ENCODE assay signal across 23 cellular contexts in genomic region chr16:553601-554296, GRCh38. TPM values are rescaled to one million over a fixed set of nuclear protein-coding genes. Genes with fewer than 3 reads are reported as not detected.
DNase-seq lines count a peak whose midpoint lies in the region; ATAC-seq, FAIRE-seq and TF ChIP-seq lines count a peak whose summit lies in the region.
"Had no signal": no experiment of that assay in that cellular context is flagged by ENCODE, and none has a peak within 500 bp of the region (broad histone marks: within the 10 kb centered on the region; RNA-seq: fewer than 3 reads in every experiment).

No MANE protein-coding gene starts in this region.

- no peak for TF ChIP-seq CTCF in K562 (IDR thresholded peaks at IDR 0.05 in 2 of 3, conservative IDR thresholded peaks at IDR 0.05 in 1 of 3; ENCODE audit: insufficient read depth in 2 of 3, low read depth in 1 of 3, low read length in 3 of 3)

- H3K27me3 ChIP-seq in ACC112 (ENCODE audit: insufficient read depth, low read length) = no peaks in the 10 kb centered on the region
- H3K27me3 ChIP-seq in Karpas-422 (ENCODE audit: low read length) = no peaks in the 10 kb centered on the region
- H3K27me3 ChIP-seq in K562 (ENCODE audit: control insufficient read depth in 2 of 2, insufficient read depth in 2 of 2, low read length in 2 of 2) = no peaks in the 10 kb centered on the region
- H3K27me3 ChIP-seq: MG63 had no signal

- H3K79me2 ChIP-seq in ACC112 (ENCODE audit: control insufficient read depth, insufficient read depth, low read length, unreplicated experiment) (peaks cover 4% of the 10 kb centered on the region), Karpas-422 (ENCODE audit: low read length) (no peaks in the 10 kb centered on the region), K562 (ENCODE audit: control insufficient read depth, insufficient read depth, low read length) (peaks cover 5% of the 10 kb centered on the region; the same call in 1 of the 3 replicates)

- no peak for TF ChIP-seq RAD21 in K562 (CRISPR knock-in tag; conservative IDR thresholded peaks at IDR 0.05 in 1 of 2, IDR thresholded peaks at IDR 0.05 in 1 of 2)

- intact Hi-C loops in K562 (cut with micrococcal nuclease) = no loop called here

- no peaks in the 10 kb centered on the region for H3K9me1 ChIP-seq in K562 (ENCODE audit: control insufficient read depth, insufficient read depth, low read length)

- DNase-seq in Karpas-422 = peak; percentile 44
- no peak for DNase-seq in K562 (ENCODE audit: extremely low read depth in 1 of 4, low spot score in 3 of 4)
- no peak for DNase-seq in SIG-M5 treated with dmso at 0.1 percent for 504 hours (lab: John Stamatoyannopoulos, UW; ENCODE audit: unreplicated experiment)
- DNase-seq in AG08396 (ENCODE audit: low spot score) = no peak
- no peak for DNase-seq in NOMO-1 treated with dmso at 0.1 percent for 144 hours (lab: John Stamatoyannopoulos, UW; ENCODE audit: unreplicated experiment)
- DNase-seq: CD8-positive, alpha-beta memory T cell; NCI-H1048; NCI-H1436; NCI-H1930; NCI-H345; NCI-H524 treated with DMSO at 0.1 percent for 48 hours; SHP77; SK-N-SH; T-helper 1 cell had no signal

- H3K4me1 ChIP-seq in ACC112 (ENCODE audit: control insufficient read depth, insufficient read depth, low read length, unreplicated experiment) (peaks cover 22% of the 10 kb centered on the region), Karpas-422 (ENCODE audit: low read length) (peaks cover 23% of the 10 kb centered on the region), K562 (replicated peaks in 1 of 2; ENCODE audit: control insufficient read depth in 2 of 2, insufficient read depth in 2 of 2, low read length in 2 of 2) (peaks cover 0 to 54% of the 10 kb centered on the region in 2 experiments; a peak in 2 of 5 replicates)

- H3K9ac ChIP-seq in Karpas-422 (ENCODE audit: low read length) (no peak overlapping the region), K562 (ENCODE audit: insufficient read depth in 1 of 2, low read depth in 2 of 2, low read length in 2 of 2) (no peak overlapping the region)
- H3K9ac ChIP-seq: BLaER1 treated with 17β-estradiol and CSF1 and Interleukin-3, amounts not matched to agents 10 nM and 100 nM; SK-N-SH had no signal

- no peak for FAIRE-seq in K562 (lab: Jason Lieb, UNC)
- FAIRE-seq: A204.1, D721Med, GM12892, GM18507, RCC 7860 had no signal

- no peak overlapping the region for H3K4me2 ChIP-seq in Karpas-422 (ENCODE audit: low read depth, low read length, poor library complexity, severe bottlenecking)
- no peak overlapping the region for H3K4me2 ChIP-seq in K562 (ENCODE audit: insufficient read depth, low read length)
- H3K4me2 ChIP-seq: SK-N-SH had no signal

- 94% methylated on average over 14 of the region's 33 CpGs for WGBS in K562 (ENCODE audit: insufficient coverage, low coverage, missing lambda C conversion rate)

- H3K36me3 ChIP-seq in ACC112 (ENCODE audit: insufficient read depth, low read length) (peaks cover 5% of the 10 kb centered on the region; the same call in 1 of the 2 replicates), Karpas-422 (ENCODE audit: insufficient read depth, low read length) (no peaks in the 10 kb centered on the region), K562 (ENCODE audit: control insufficient read depth, insufficient read depth, low read length) (peaks cover 46% of the 10 kb centered on the region; the same call in 1 of the 3 replicates)

- in situ Hi-C loops in K562 (cut with MboI) = no loop called here

- H2AFZ ChIP-seq in ACC112 (ENCODE audit: low read length, unreplicated experiment) (no peak overlapping the region), Karpas-422 (ENCODE audit: low read length) (no peak overlapping the region), K562 (ENCODE audit: low read depth, low read length) (no peak overlapping the region)

- CTCF ChIA-PET in K562 (lab: Yijun Ruan, JAX; ENCODE audit: low intra/inter-chr PET ratio) = no interaction called here

- POLR2A ChIA-PET in K562 (lab: Yijun Ruan, JAX) = interaction anchor here (1.1 kb wide), 1 partner anchor 17 kb away, joined by 4 read pairs; no protein-coding TSS in a partner anchor

- ATAC-seq in K562 = no peak
- ATAC-seq: HCT116 had no signal

- BruUV-seq in K562 (replicated peaks; lab: Mats Ljungman, UMichigan) = TSS peak; percentile 64

- H3K9me2 ChIP-seq in Karpas-422 (replicated peaks; ENCODE audit: insufficient read depth, low read length) = no peaks in the 10 kb centered on the region
- H3K9me2 ChIP-seq: SK-N-SH had no signal

- no peak for TF ChIP-seq POLR2A in K562 (conservative IDR thresholded peaks at IDR 0.05)

- H3K27ac ChIP-seq in ACC112 (ENCODE audit: low read depth, low read length) (peak overlapping the region; percentile 36), Karpas-422 (ENCODE audit: low read length) (no peak overlapping the region), K562 (ENCODE audit: extremely low read depth, low read depth, low read length) (no peak overlapping the region)

- no peak for TF ChIP-seq EP300 in K562 (IDR thresholded peaks at IDR 0.05; ENCODE audit: low read length)

- peak overlapping the region; percentile 19; the same call in 1 of the 2 replicates for H3K4me3 ChIP-seq in ACC112 (ENCODE audit: low read depth, low read length)
- no peak overlapping the region for H3K4me3 ChIP-seq in Karpas-422 (ENCODE audit: low read length)
- no peak overlapping the region for H3K4me3 ChIP-seq in K562
- H3K4me3 ChIP-seq: BLaER1 treated with 17β-estradiol and CSF1 and Interleukin-3, amounts not matched to agents 10 nM and 100 nM; MG63 had no signal

- H4K20me1 ChIP-seq in Karpas-422 (ENCODE audit: insufficient read depth, low read depth, low read length) (0 out of 2 replicates have a peak, but pooled peaks cover 6% of the 10 kb centered on the region), K562 (replicated peaks; ENCODE audit: control insufficient read depth, insufficient read depth, low read length) (no peaks in the 10 kb centered on the region)

- H3K9me3 ChIP-seq in Karpas-422 (ENCODE audit: low read length) (no peaks in the 10 kb centered on the region), K562 (replicated peaks; ENCODE audit: control insufficient read depth, insufficient read depth, low read depth, low read length) (no peaks in the 10 kb centered on the region)
- H3K9me3 ChIP-seq: BLaER1 treated with 17β-estradiol and CSF1 and Interleukin-3, amounts not matched to agents 10 nM and 100 nM; MG63; SK-N-SH had no signal

RNA-seq across cellular contexts. Expression of gene PRR35, which starts 6.4 kb away (rescaled TPM):
- not detected in 2 replicates for total RNA-seq in Karpas-422 (2014; rRNA removed; shearing (Covaris generic); ENCODE audit: low replicate concordance)
- total RNA-seq in K562 (2011; cell fraction: chromatin; rRNA removed; ENCODE audit: low replicate concordance) = 0.18 and 0.79 TPM in 2 replicates
- 0.66 and 1.3 TPM in 2 replicates for total RNA-seq in K562 (2011; cell fraction: nucleolus; rRNA removed)
- total RNA-seq in K562 (2011; cell fraction: nucleoplasm; rRNA removed) = 0.29 and 0.53 TPM in 2 replicates
- total RNA-seq in K562 (2014; rRNA removed) (0.41 and 0.45 TPM in 2 replicates), K562 (2014; rRNA removed; fragmentation: Illumina TruSeq; extraction: Trizol) (not detected in 2 replicates), K562 (2015; rRNA removed; fragmentation: Illumina TruSeq; extraction: Trizol) (0.08 TPM in 1 of 2 replicates, not detected in the other), K562 (2021) (0.18 and 0.42 TPM in 2 replicates)
- polyA plus RNA-seq in K562 (2011; rRNA removed) (0.09 and 0.17 TPM in 2 replicates), K562 (2014; fragmentation: Illumina TruSeq; extraction: Trizol) (0.07 TPM in 1 of 2 replicates, not detected in the other), K562 (2014; fragmentation: Nextera tagmentation; extraction: Ambion mirVana) (not detected), K562 (2014; rRNA removed) (0.15 and 0.24 TPM in 2 replicates)
- 0.07 and 1.2 TPM in 2 replicates for polyA plus RNA-seq in K562 (2011; cell fraction: cytosol; rRNA removed)
- 0.20 and 2.2 TPM in 2 replicates for polyA plus RNA-seq in K562 (2011; cell fraction: nucleus; rRNA removed)
- polyA plus RNA-seq in K562 (2012) = 0.09 and 0.14 TPM in 2 replicates
- polyA minus RNA-seq in K562 (2011; rRNA and poly(A)+ RNA removed) = not detected in 2 replicates
- polyA minus RNA-seq in K562 (2011; cell fraction: cytosol; rRNA and poly(A)+ RNA removed) = not detected in 2 replicates
- 0.27 TPM in 1 of 2 replicates, not detected in the other for polyA minus RNA-seq in K562 (2011; cell fraction: nucleus; rRNA and poly(A)+ RNA removed)
- total RNA-seq: CD8-positive, alpha-beta memory T cell had no signal
- polyA plus RNA-seq: CD8-positive, alpha-beta memory T cell; SK-N-SH had no signal

RNA-seq across cellular contexts. Expression of gene NHLRC4, which starts 13.1 kb away (rescaled TPM):
- total RNA-seq in Karpas-422 (2014; rRNA removed; shearing (Covaris generic); ENCODE audit: low replicate concordance) = 3.7 and 5.9 TPM in 2 replicates
- 3.1 and 8.5 TPM in 2 replicates for total RNA-seq in K562 (2011; cell fraction: chromatin; rRNA removed; ENCODE audit: low replicate concordance)
- 8.4 and 8.8 TPM in 2 replicates for total RNA-seq in K562 (2011; cell fraction: nucleolus; rRNA removed)
- total RNA-seq in K562 (2011; cell fraction: nucleoplasm; rRNA removed) = 5.0 TPM in 2 replicates
- total RNA-seq in K562 (2014; rRNA removed) = 2.6 and 3.1 TPM in 2 replicates
- 0.47 and 0.48 TPM in 2 replicates for total RNA-seq in K562 (2014; rRNA removed; fragmentation: Illumina TruSeq; extraction: Trizol)
- total RNA-seq in K562 (2015; rRNA removed; fragmentation: Illumina TruSeq; extraction: Trizol) = 1.2 and 1.3 TPM in 2 replicates
- 2.0 and 3.0 TPM in 2 replicates for total RNA-seq in K562 (2021)
- 1.3 and 1.7 TPM in 2 replicates for polyA plus RNA-seq in K562 (2011; rRNA removed)
- polyA plus RNA-seq in K562 (2011; cell fraction: cytosol; rRNA removed) = 2.0 and 4.5 TPM in 2 replicates
- 6.2 and 8.3 TPM in 2 replicates for polyA plus RNA-seq in K562 (2011; cell fraction: nucleus; rRNA removed)
- 1.7 and 7.2 TPM in 2 replicates for polyA plus RNA-seq in K562 (2012)
- polyA plus RNA-seq in K562 (2014; fragmentation: Illumina TruSeq; extraction: Trizol) = 0.24 and 1.1 TPM in 2 replicates
- polyA plus RNA-seq in K562 (2014; fragmentation: Nextera tagmentation; extraction: Ambion mirVana) = not detected
- 3.2 and 3.7 TPM in 2 replicates for polyA plus RNA-seq in K562 (2014; rRNA removed)
- polyA minus RNA-seq in K562 (2011; rRNA and poly(A)+ RNA removed) = 0.39 and 0.51 TPM in 2 replicates
- 1.3 TPM in 1 of 2 replicates, not detected in the other for polyA minus RNA-seq in K562 (2011; cell fraction: cytosol; rRNA and poly(A)+ RNA removed)
- 6.5 and 8.1 TPM in 2 replicates for polyA minus RNA-seq in K562 (2011; cell fraction: nucleus; rRNA and poly(A)+ RNA removed)

RNA-seq across cellular contexts. Expression of gene PIGQ, which starts 16.0 kb away (rescaled TPM):
- 35.7 and 64.3 TPM in 2 replicates for total RNA-seq in Karpas-422 (2014; rRNA removed; shearing (Covaris generic); ENCODE audit: low replicate concordance)
- 51.8 and 208 TPM in 2 replicates for total RNA-seq in K562 (2011; cell fraction: chromatin; rRNA removed; ENCODE audit: low replicate concordance)
- 193 and 220 TPM in 2 replicates for total RNA-seq in K562 (2011; cell fraction: nucleolus; rRNA removed)
- 84.0 and 92.9 TPM in 2 replicates for total RNA-seq in K562 (2011; cell fraction: nucleoplasm; rRNA removed)
- total RNA-seq in K562 (2014; rRNA removed) (30.7 and 36.1 TPM in 2 replicates), K562 (2014; rRNA removed; fragmentation: Illumina TruSeq; extraction: Trizol) (2.3 and 3.4 TPM in 2 replicates), K562 (2015; rRNA removed; fragmentation: Illumina TruSeq; extraction: Trizol) (14.1 and 14.3 TPM in 2 replicates), K562 (2021) (43.7 and 49.6 TPM in 2 replicates)
- polyA plus RNA-seq in K562 (2011; rRNA removed) (11.2 and 19.4 TPM in 2 replicates), K562 (2014; fragmentation: Illumina TruSeq; extraction: Trizol) (11.7 and 21.9 TPM in 2 replicates), K562 (2014; fragmentation: Nextera tagmentation; extraction: Ambion mirVana) (1 to 10 TPM in 1 of 2 experiments, under 1 TPM in 1; 0.20 to 2.5 TPM), K562 (2014; rRNA removed) (42.1 and 42.3 TPM in 2 replicates)
- polyA plus RNA-seq in K562 (2011; cell fraction: cytosol; rRNA removed) = 15.7 and 51.3 TPM in 2 replicates
- 84.7 and 175 TPM in 2 replicates for polyA plus RNA-seq in K562 (2011; cell fraction: nucleus; rRNA removed)
- 22.2 and 33.3 TPM in 2 replicates for polyA plus RNA-seq in K562 (2012)
- polyA minus RNA-seq in K562 (2011; rRNA and poly(A)+ RNA removed) = 9.6 and 17.9 TPM in 2 replicates
- 11.2 and 15.5 TPM in 2 replicates for polyA minus RNA-seq in K562 (2011; cell fraction: cytosol; rRNA and poly(A)+ RNA removed)
- 33.2 and 44.4 TPM in 2 replicates for polyA minus RNA-seq in K562 (2011; cell fraction: nucleus; rRNA and poly(A)+ RNA removed)

RNA-seq across cellular contexts. Expression of gene CAPN15, which starts 26.2 kb away (rescaled TPM):
- total RNA-seq in Karpas-422 (2014; rRNA removed; shearing (Covaris generic); ENCODE audit: low replicate concordance) = 26.7 and 51.3 TPM in 2 replicates
- total RNA-seq in K562 (2011; cell fraction: chromatin; rRNA removed; ENCODE audit: low replicate concordance) = 95.0 and 335 TPM in 2 replicates
- 221 and 227 TPM in 2 replicates for total RNA-seq in K562 (2011; cell fraction: nucleolus; rRNA removed)
- 99.2 and 108 TPM in 2 replicates for total RNA-seq in K562 (2011; cell fraction: nucleoplasm; rRNA removed)
- total RNA-seq in K562 (2014; rRNA removed) (63.2 and 81.8 TPM in 2 replicates), K562 (2014; rRNA removed; fragmentation: Illumina TruSeq; extraction: Trizol) (4.2 and 4.3 TPM in 2 replicates), K562 (2015; rRNA removed; fragmentation: Illumina TruSeq; extraction: Trizol) (26.1 and 28.1 TPM in 2 replicates), K562 (2021) (105 and 111 TPM in 2 replicates)
- polyA plus RNA-seq in K562 (2011; rRNA removed) (14.2 and 20.5 TPM in 2 replicates), K562 (2014; fragmentation: Illumina TruSeq; extraction: Trizol) (4.9 and 23.2 TPM in 2 replicates), K562 (2014; fragmentation: Nextera tagmentation; extraction: Ambion mirVana) (under 1 TPM; 0.62 to 0.77 TPM), K562 (2014; rRNA removed) (50.2 and 52.3 TPM in 2 replicates)
- polyA plus RNA-seq in K562 (2011; cell fraction: cytosol; rRNA removed) = 20.0 and 89.6 TPM in 2 replicates
- polyA plus RNA-seq in K562 (2011; cell fraction: nucleus; rRNA removed) = 120 and 194 TPM in 2 replicates
- 43.4 and 45.5 TPM in 2 replicates for polyA plus RNA-seq in K562 (2012)
- polyA minus RNA-seq in K562 (2011; rRNA and poly(A)+ RNA removed) = 5.4 and 12.8 TPM in 2 replicates
- 69.7 and 71.5 TPM in 2 replicates for polyA minus RNA-seq in K562 (2011; cell fraction: cytosol; rRNA and poly(A)+ RNA removed)
- 29.7 and 35.1 TPM in 2 replicates for polyA minus RNA-seq in K562 (2011; cell fraction: nucleus; rRNA and poly(A)+ RNA removed)

RNA-seq across cellular contexts. Expression of gene RAB40C, which starts 36.1 kb away (rescaled TPM):
- total RNA-seq in Karpas-422 (2014; rRNA removed; shearing (Covaris generic); ENCODE audit: low replicate concordance) = 5.9 and 11.3 TPM in 2 replicates
- 10.6 and 36.6 TPM in 2 replicates for total RNA-seq in K562 (2011; cell fraction: chromatin; rRNA removed; ENCODE audit: low replicate concordance)
- 24.2 and 24.8 TPM in 2 replicates for total RNA-seq in K562 (2011; cell fraction: nucleolus; rRNA removed)
- total RNA-seq in K562 (2011; cell fraction: nucleoplasm; rRNA removed) = 15.5 and 15.6 TPM in 2 replicates
- total RNA-seq in K562 (2014; rRNA removed) (22.3 and 26.0 TPM in 2 replicates), K562 (2014; rRNA removed; fragmentation: Illumina TruSeq; extraction: Trizol) (1.9 and 2.5 TPM in 2 replicates), K562 (2015; rRNA removed; fragmentation: Illumina TruSeq; extraction: Trizol) (10.1 and 11.4 TPM in 2 replicates), K562 (2021) (23.4 and 25.3 TPM in 2 replicates)
- polyA plus RNA-seq in K562 (2011; rRNA removed) (8.7 and 10.9 TPM in 2 replicates), K562 (2014; fragmentation: Illumina TruSeq; extraction: Trizol) (5.6 and 13.3 TPM in 2 replicates), K562 (2014; fragmentation: Nextera tagmentation; extraction: Ambion mirVana) (under 1 TPM; 0.17 to 0.50 TPM), K562 (2014; rRNA removed) (20.9 and 22.3 TPM in 2 replicates)
- 15.6 and 35.2 TPM in 2 replicates for polyA plus RNA-seq in K562 (2011; cell fraction: cytosol; rRNA removed)
- polyA plus RNA-seq in K562 (2011; cell fraction: nucleus; rRNA removed) = 22.1 and 35.1 TPM in 2 replicates
- 15.7 and 28.1 TPM in 2 replicates for polyA plus RNA-seq in K562 (2012)
- 2.9 and 5.0 TPM in 2 replicates for polyA minus RNA-seq in K562 (2011; rRNA and poly(A)+ RNA removed)
- polyA minus RNA-seq in K562 (2011; cell fraction: cytosol; rRNA and poly(A)+ RNA removed) = 10.3 and 15.5 TPM in 2 replicates
- 4.8 and 5.1 TPM in 2 replicates for polyA minus RNA-seq in K562 (2011; cell fraction: nucleus; rRNA and poly(A)+ RNA removed)
